In genomic region chr7:148884299-148885022, GRCh38 we compare ENCODE assay signal across 1 cellular context.
TF ChIP-seq lines count a peak whose summit lies in the region.

No MANE protein-coding gene starts in this region.

TF ChIP-seq in H1, 55 proteins besides CTCF, POLR2A, EP300 and RAD21 (continued from another document):
- TF ChIP-seq, protein P1, sequence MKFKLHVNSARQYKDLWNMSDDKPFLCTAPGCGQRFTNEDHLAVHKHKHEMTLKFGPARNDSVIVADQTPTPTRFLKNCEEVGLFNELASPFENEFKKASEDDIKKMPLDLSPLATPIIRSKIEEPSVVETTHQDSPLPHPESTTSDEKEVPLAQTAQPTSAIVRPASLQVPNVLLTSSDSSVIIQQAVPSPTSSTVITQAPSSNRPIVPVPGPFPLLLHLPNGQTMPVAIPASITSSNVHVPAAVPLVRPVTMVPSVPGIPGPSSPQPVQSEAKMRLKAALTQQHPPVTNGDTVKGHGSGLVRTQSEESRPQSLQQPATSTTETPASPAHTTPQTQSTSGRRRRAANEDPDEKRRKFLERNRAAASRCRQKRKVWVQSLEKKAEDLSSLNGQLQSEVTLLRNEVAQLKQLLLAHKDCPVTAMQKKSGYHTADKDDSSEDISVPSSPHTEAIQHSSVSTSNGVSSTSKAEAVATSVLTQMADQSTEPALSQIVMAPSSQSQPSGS (IDR thresholded peaks at IDR 0.05; ENCODE audit: low read length): no peak
- TF ChIP-seq MAFK (IDR thresholded peaks at IDR 0.05; ENCODE audit: low read depth, low read length) (no peak), BACH1 (IDR thresholded peaks at IDR 0.05; ENCODE audit: low read length) (peak; percentile 71), FOSL1 (IDR thresholded peaks at IDR 0.05; ENCODE audit: insufficient read depth, low read depth, low read length) (no peak), EGR1 (IDR thresholded peaks at IDR 0.05; ENCODE audit: borderline replicate concordance, low read depth, low read length) (no peak), SP1 (IDR thresholded peaks at IDR 0.05; ENCODE audit: low read depth, low read length) (0 out of 2 replicates have a peak, but pooled peaks have one; percentile 35), TCF12 (IDR thresholded peaks at IDR 0.05; ENCODE audit: low read depth, low read length) (0 out of 2 replicates have a peak, but pooled peaks have one; percentile 11), POU5F1 (IDR thresholded peaks at IDR 0.05; ENCODE audit: low read depth, low read length) (no peak), NANOG (IDR thresholded peaks at IDR 0.05; ENCODE audit: insufficient read depth, low read depth, low read length, poor library complexity, severe bottlenecking) (no peak), RNF2 (IDR thresholded peaks at IDR 0.05; ENCODE audit: borderline replicate concordance, low read depth, low read length, missing control alignments, poor library complexity, severe bottlenecking) (no peak), ATF3 (IDR thresholded peaks at IDR 0.05; ENCODE audit: insufficient read depth, low read depth, low read length) (no peak), KDM1A (IDR thresholded peaks at IDR 0.05; ENCODE audit: borderline replicate concordance, low read length) (no peak), ASH2L (IDR thresholded peaks at IDR 0.05; ENCODE audit: low read length) (peak; percentile 55), MAX (IDR thresholded peaks at IDR 0.05) (peak; percentile 76; the same call in 1 of the 2 replicates), ZNF274 (IDR thresholded peaks at IDR 0.05; ENCODE audit: borderline replicate concordance, extremely low read depth, low read length) (no peak), RFX5 (IDR thresholded peaks at IDR 0.05; ENCODE audit: borderline replicate concordance, low read depth, low read length) (no peak), CHD1 (IDR thresholded peaks at IDR 0.05; ENCODE audit: low read depth, low read length) (no peak), EZH2 (IDR thresholded peaks at IDR 0.05; ENCODE audit: low read depth, low read length, severe bottlenecking) (no peak), CREB1 (IDR thresholded peaks at IDR 0.05) (no peak), TAF7 (optimal IDR thresholded peaks at IDR 0.05; ENCODE audit: borderline replicate concordance, low read depth, low read length) (no peak), PHF8 (conservative IDR thresholded peaks at IDR 0.05; ENCODE audit: low read depth, low read length) (peak; percentile 87; the same call in 1 of the 2 replicates), POLR2AphosphoS5 (IDR thresholded peaks at IDR 0.05; ENCODE audit: low read depth, low read length) (no peak), BRCA1 (IDR thresholded peaks at IDR 0.05; ENCODE audit: low read depth, low read length) (no peak), TBP (IDR thresholded peaks at IDR 0.05; ENCODE audit: low read depth, low read length) (0 out of 2 replicates have a peak, but pooled peaks have one; percentile 88), SUZ12 (IDR thresholded peaks at IDR 0.05; ENCODE audit: low read length) (no peak), GTF2F1 (IDR thresholded peaks at IDR 0.05; ENCODE audit: borderline replicate concordance, low read depth, low read length) (no peak), GABPA (IDR thresholded peaks at IDR 0.05; ENCODE audit: borderline replicate concordance, insufficient read depth, low read length) (no peak), HDAC2 (IDR thresholded peaks at IDR 0.05; ENCODE audit: borderline replicate concordance in 1 of 2, low read depth in 2 of 2, low read length in 2 of 2) (no peak; a peak in 1 of 4 replicates), SIX5 (IDR thresholded peaks at IDR 0.05; ENCODE audit: low read depth, low read length) (no peak), JUND (IDR thresholded peaks at IDR 0.05; ENCODE audit: low read length) (no peak), SP2 (IDR thresholded peaks at IDR 0.05; ENCODE audit: low read length) (no peak), YY1 (IDR thresholded peaks at IDR 0.05; ENCODE audit: low read depth, low read length) (0 out of 2 replicates have a peak, but pooled peaks have one; percentile 20), NRF1 (IDR thresholded peaks at IDR 0.05; ENCODE audit: low read depth, low read length) (no peak), SIN3A (conservative IDR thresholded peaks at IDR 0.05 in 1 of 2, IDR thresholded peaks at IDR 0.05 in 1 of 2; ENCODE audit: low read depth in 1 of 2, low read length in 2 of 2) (no peak), CBX8 (IDR thresholded peaks at IDR 0.05; ENCODE audit: borderline replicate concordance, low read depth, low read length) (no peak), JUN (IDR thresholded peaks at IDR 0.05; ENCODE audit: low read depth, low read length) (no peak), SRF (IDR thresholded peaks at IDR 0.05; ENCODE audit: low read depth, low read length) (no peak), SIRT6 (IDR thresholded peaks at IDR 0.05; ENCODE audit: low read length) (no peak), TAF1 (IDR thresholded peaks at IDR 0.05; ENCODE audit: low read depth, low read length) (0 out of 2 replicates have a peak, but pooled peaks have one; percentile 14), CEBPB (IDR thresholded peaks at IDR 0.05; ENCODE audit: low read depth, low read length) (no peak), RXRA (IDR thresholded peaks at IDR 0.05; ENCODE audit: insufficient read depth, low read depth, low read length) (no peak), TEAD4 (IDR thresholded peaks at IDR 0.05; ENCODE audit: low read depth, low read length) (no peak), KDM5A (IDR thresholded peaks at IDR 0.05; ENCODE audit: low read length) (no peak), KDM4A (IDR thresholded peaks at IDR 0.05; ENCODE audit: low read depth, low read length, severe bottlenecking) (peak; percentile 85), CTBP2 (IDR thresholded peaks at IDR 0.05; ENCODE audit: borderline replicate concordance, insufficient read depth, insufficient read length, low read length) (peak; percentile 22), CHD2 (IDR thresholded peaks at IDR 0.05; ENCODE audit: low read length) (0 out of 2 replicates have a peak, but pooled peaks have one; percentile 25), SAP30 (IDR thresholded peaks at IDR 0.05; ENCODE audit: insufficient read depth, insufficient replicate concordance, low read length) (no peak)
- TF ChIP-seq, protein P2, sequence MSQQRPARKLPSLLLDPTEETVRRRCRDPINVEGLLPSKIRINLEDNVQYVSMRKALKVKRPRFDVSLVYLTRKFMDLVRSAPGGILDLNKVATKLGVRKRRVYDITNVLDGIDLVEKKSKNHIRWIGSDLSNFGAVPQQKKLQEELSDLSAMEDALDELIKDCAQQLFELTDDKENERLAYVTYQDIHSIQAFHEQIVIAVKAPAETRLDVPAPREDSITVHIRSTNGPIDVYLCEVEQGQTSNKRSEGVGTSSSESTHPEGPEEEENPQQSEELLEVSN (IDR thresholded peaks at IDR 0.05): peak; percentile 87
- TF ChIP-seq, protein P3, sequence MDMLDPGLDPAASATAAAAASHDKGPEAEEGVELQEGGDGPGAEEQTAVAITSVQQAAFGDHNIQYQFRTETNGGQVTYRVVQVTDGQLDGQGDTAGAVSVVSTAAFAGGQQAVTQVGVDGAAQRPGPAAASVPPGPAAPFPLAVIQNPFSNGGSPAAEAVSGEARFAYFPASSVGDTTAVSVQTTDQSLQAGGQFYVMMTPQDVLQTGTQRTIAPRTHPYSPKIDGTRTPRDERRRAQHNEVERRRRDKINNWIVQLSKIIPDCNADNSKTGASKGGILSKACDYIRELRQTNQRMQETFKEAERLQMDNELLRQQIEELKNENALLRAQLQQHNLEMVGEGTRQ (IDR thresholded peaks at IDR 0.05; ENCODE audit: low read length): no peak
